In genomic region chr14:91402278-91403068, GRCh38 we compare ENCODE assay signal across 10 cellular contexts. TPM values are rescaled to one million over a fixed set of nuclear protein-coding genes. Genes with fewer than 3 reads are reported as not detected.
DNase-seq lines count a peak whose midpoint lies in the region; ATAC-seq and TF ChIP-seq lines count a peak whose summit lies in the region.
"Had no signal": no experiment of that assay in that cellular context is flagged by ENCODE, and none has a peak within 500 bp of the region (broad histone marks: within the 10 kb centered on the region; RNA-seq: fewer than 3 reads in every experiment).

No MANE protein-coding gene starts in this region.

- DNase-seq in stimulated activated naive CD8-positive, alpha-beta T cell treated with anti-CD3 and anti-CD28 coated beads, Interleukin-15, Interleukin-2, amounts not matched to agents 100 U/mL and 50 U/mL, for 24 hours = no peak
- DNase-seq in activated naive CD8-positive, alpha-beta T cell treated with anti-CD3 and anti-CD28 coated beads, Interleukin-2, amount 10 ng/mL, durations not matched to agents 7 days and 5 days = no peak
- peak in 1 of 3 donors; percentile 91 for DNase-seq in mucosa of descending colon
- DNase-seq in stimulated activated naive CD4-positive, alpha-beta T cell treated with Interleukin-2 at 50 U/mL for 16 hours (lab: John Stamatoyannopoulos, UW) = no peak
- DNase-seq in NCI-H1694 treated with DMSO at 0.1 percent for 48 hours (lab: John Stamatoyannopoulos, UW) = no peak
- DNase-seq: Caco-2, NCI-H1105 had no signal

- H3K36me3 ChIP-seq in mucosa of descending colon (ENCODE audit: low read depth) = no peaks in the 10 kb centered on the region

- no peaks in the 10 kb centered on the region for H3K27me3 Mint-ChIP-seq in stimulated activated naive CD8-positive, alpha-beta T cell treated with anti-CD3 and anti-CD28 coated beads, Interleukin-15, Interleukin-2, amounts not matched to agents 100 ng/mL and 50 ng/mL, for 24 hours
- H3K27me3 Mint-ChIP-seq in activated naive CD8-positive, alpha-beta T cell treated with anti-CD3 and anti-CD28 coated beads, Interleukin-2, amount 10 ng/mL, durations not matched to agents 7 days and 5 days = no peaks in the 10 kb centered on the region

- intact Hi-C loops in mucosa of descending colon (cut with DNase I, micrococcal nuclease) = no loop called here

- no peak overlapping the region for H3K4me3 ChIP-seq in mucosa of descending colon

- ATAC-seq in stimulated activated naive CD8-positive, alpha-beta T cell treated with anti-CD3 and anti-CD28 coated beads, Interleukin-15, Interleukin-2, amounts not matched to agents 100 U/mL and 50 U/mL, for 24 hours = no peak
- ATAC-seq in activated naive CD8-positive, alpha-beta T cell treated with anti-CD3 and anti-CD28 coated beads, Interleukin-2, amount 10 ng/mL, durations not matched to agents 7 days and 5 days (ENCODE audit: low read depth) = peak; percentile 23
- ATAC-seq in mucosa of descending colon (peak; percentile 60), GM18498 (IDR thresholded peaks at IDR 0.05; ENCODE audit: unreplicated experiment) (no peak), HG02588 (IDR thresholded peaks at IDR 0.05; ENCODE audit: unreplicated experiment) (no peak)

- H3K4me1 ChIP-seq in mucosa of descending colon (ENCODE audit: low read depth) = peaks cover 61% of the 10 kb centered on the region
- H3K4me1 ChIP-seq: Caco-2 had no signal

- H3K27ac Mint-ChIP-seq in stimulated activated naive CD8-positive, alpha-beta T cell treated with anti-CD3 and anti-CD28 coated beads, Interleukin-15, Interleukin-2, amounts not matched to agents 100 ng/mL and 50 ng/mL, for 24 hours = peak overlapping the region; percentile 83
- peak overlapping the region; percentile 81 for H3K27ac Mint-ChIP-seq in activated naive CD8-positive, alpha-beta T cell treated with anti-CD3 and anti-CD28 coated beads, Interleukin-2, amount 10 ng/mL, durations not matched to agents 7 days and 5 days

- peak overlapping the region; percentile 65 for H3K4me3 Mint-ChIP-seq in stimulated activated naive CD8-positive, alpha-beta T cell treated with anti-CD3 and anti-CD28 coated beads, Interleukin-15, Interleukin-2, amounts not matched to agents 100 ng/mL and 50 ng/mL, for 24 hours
- peak overlapping the region; percentile 74 for H3K4me3 Mint-ChIP-seq in activated naive CD8-positive, alpha-beta T cell treated with anti-CD3 and anti-CD28 coated beads, Interleukin-2, amount 10 ng/mL, durations not matched to agents 7 days and 5 days

- peaks cover 99% of the 10 kb centered on the region for H3K4me1 Mint-ChIP-seq in stimulated activated naive CD8-positive, alpha-beta T cell treated with anti-CD3 and anti-CD28 coated beads, Interleukin-15, Interleukin-2, amounts not matched to agents 100 ng/mL and 50 ng/mL, for 24 hours (ENCODE audit: low read depth)
- peaks cover 77% of the 10 kb centered on the region for H3K4me1 Mint-ChIP-seq in activated naive CD8-positive, alpha-beta T cell treated with anti-CD3 and anti-CD28 coated beads, Interleukin-2, amount 10 ng/mL, durations not matched to agents 7 days and 5 days

- POLR2A ChIA-PET in activated naive CD8-positive, alpha-beta T cell treated with anti-CD3 and anti-CD28 coated beads, Interleukin-2, amount 10 ng/mL, durations not matched to agents 7 days and 5 days (lab: Charles Lee) = interaction anchor here (1.3 to 9.6 kb wide), 3 partner anchors 14 to 53 kb away, joined by 4 to 139 read pairs (median 7); partner anchors contain the start of gene CCDC88C

- no peaks in the 10 kb centered on the region for H3K9me3 ChIP-seq in mucosa of descending colon
- H3K9me3 ChIP-seq: Caco-2 had no signal

- TF ChIP-seq CTCF in mucosa of descending colon (IDR thresholded peaks at IDR 0.05) = no peak

- no peaks in the 10 kb centered on the region for H3K9me3 Mint-ChIP-seq in stimulated activated naive CD8-positive, alpha-beta T cell treated with anti-CD3 and anti-CD28 coated beads, Interleukin-15, Interleukin-2, amounts not matched to agents 100 ng/mL and 50 ng/mL, for 24 hours
- H3K9me3 Mint-ChIP-seq in activated naive CD8-positive, alpha-beta T cell treated with anti-CD3 and anti-CD28 coated beads, Interleukin-2, amount 10 ng/mL, durations not matched to agents 7 days and 5 days = no peaks in the 10 kb centered on the region

- H3K36me3 Mint-ChIP-seq in stimulated activated naive CD8-positive, alpha-beta T cell treated with anti-CD3 and anti-CD28 coated beads, Interleukin-15, Interleukin-2, amounts not matched to agents 100 ng/mL and 50 ng/mL, for 24 hours (ENCODE audit: low read depth) = peaks cover 27% of the 10 kb centered on the region
- H3K36me3 Mint-ChIP-seq in activated naive CD8-positive, alpha-beta T cell treated with anti-CD3 and anti-CD28 coated beads, Interleukin-2, amount 10 ng/mL, durations not matched to agents 7 days and 5 days = peaks cover 18% of the 10 kb centered on the region

RNA-seq across cellular contexts. Expression of gene CCDC88C, which starts 15.1 kb away (rescaled TPM):
- 100 to 1,000 TPM; 206 to 209 TPM for total RNA-seq in activated naive CD8-positive, alpha-beta T cell treated with anti-CD3 and anti-CD28 coated beads, Interleukin-2, amount 10 ng/mL, durations not matched to agents 7 days and 5 days
- 10 to 100 TPM; 30.1 to 62.1 (median 56.6) TPM for total RNA-seq in mucosa of descending colon

Comparison
In these comparisons a context has a peak if more than half of its experiments do, and no peak if none do; other contexts are left out.
1. ATAC-seq: peak in activated naive CD8-positive, alpha-beta T cell treated with anti-CD3 and anti-CD28 coated beads, Interleukin-2, amount 10 ng/mL, durations not matched to agents 7 days and 5 days (single experiment) and mucosa of descending colon (single experiment); none in stimulated activated naive CD8-positive, alpha-beta T cell treated with anti-CD3 and anti-CD28 coated beads, Interleukin-15, Interleukin-2, amounts not matched to agents 100 U/mL and 50 U/mL, for 24 hours (single experiment), GM18498 (single experiment) and HG02588 (single experiment).